Comparison of ENCODE assay signal across 1 cellular context in the genomic region with DNA sequence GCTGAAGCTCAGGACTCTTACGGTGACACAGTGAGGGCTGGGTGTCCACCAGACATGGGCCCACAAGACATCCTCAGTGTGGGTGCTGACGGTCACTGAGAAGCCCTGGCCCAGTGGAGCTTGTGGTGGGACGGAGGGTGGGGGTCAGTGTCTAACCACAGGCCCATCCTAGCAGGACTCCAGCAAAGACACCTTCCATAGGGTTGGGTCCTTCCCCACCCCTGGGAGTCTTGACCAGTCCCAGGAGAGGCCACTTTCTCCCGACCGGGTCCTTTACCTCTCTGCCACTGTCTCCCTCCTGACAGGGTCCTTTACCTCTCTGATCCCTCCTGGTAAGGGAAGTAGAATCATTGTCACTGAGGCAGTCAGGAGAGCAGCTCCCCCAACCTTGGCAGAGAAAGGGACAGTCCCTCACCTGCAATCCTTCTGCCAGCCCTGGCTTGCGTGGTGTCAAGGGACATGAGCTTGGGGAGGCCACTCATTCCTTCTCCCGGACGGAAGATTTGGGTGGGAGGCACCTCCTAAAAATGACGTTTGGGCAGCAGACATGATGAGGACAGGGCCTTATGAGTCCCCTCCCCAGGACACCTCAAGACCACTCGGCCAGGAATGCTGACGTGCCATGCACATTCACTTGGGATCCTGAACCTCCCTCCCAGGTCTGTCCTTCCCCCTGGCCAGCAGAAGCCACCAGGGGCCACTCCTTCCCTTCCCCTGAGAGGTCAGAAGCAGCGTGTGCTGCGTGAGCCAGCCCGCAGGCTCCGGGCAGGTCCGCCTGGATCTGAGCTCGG.
TF ChIP-seq lines count a peak whose summit lies in the region.

No MANE protein-coding gene starts in this region.

TF ChIP-seq in H1, 55 proteins besides CTCF, POLR2A, EP300 and RAD21:
- TF ChIP-seq CREB1 (IDR thresholded peaks at IDR 0.05): no peak
- TF ChIP-seq RNF2 (IDR thresholded peaks at IDR 0.05; ENCODE audit: borderline replicate concordance, low read depth, low read length, missing control alignments, poor library complexity, severe bottlenecking): no peak
- no peak for TF ChIP-seq BACH1 (IDR thresholded peaks at IDR 0.05; ENCODE audit: low read length)
- no peak for TF ChIP-seq YY1 (IDR thresholded peaks at IDR 0.05; ENCODE audit: low read depth, low read length)
- TF ChIP-seq TBP (IDR thresholded peaks at IDR 0.05; ENCODE audit: low read depth, low read length): no peak
- TF ChIP-seq ASH2L (IDR thresholded peaks at IDR 0.05; ENCODE audit: low read length): no peak
- no peak for TF ChIP-seq SP4 (IDR thresholded peaks at IDR 0.05; ENCODE audit: low read length)
- TF ChIP-seq EGR1 (IDR thresholded peaks at IDR 0.05; ENCODE audit: borderline replicate concordance, low read depth, low read length): no peak
- no peak for TF ChIP-seq KDM5A (IDR thresholded peaks at IDR 0.05; ENCODE audit: low read length)
- no peak for TF ChIP-seq HDAC6 (IDR thresholded peaks at IDR 0.05; ENCODE audit: low read depth, low read length)
- no peak for TF ChIP-seq POU5F1 (IDR thresholded peaks at IDR 0.05; ENCODE audit: low read depth, low read length)
- TF ChIP-seq CBX5 (IDR thresholded peaks at IDR 0.05; ENCODE audit: low read depth, low read length): no peak
- TF ChIP-seq SRF (IDR thresholded peaks at IDR 0.05; ENCODE audit: low read depth, low read length): no peak
- no peak for TF ChIP-seq BRCA1 (IDR thresholded peaks at IDR 0.05; ENCODE audit: low read depth, low read length)
- TF ChIP-seq SIX5 (IDR thresholded peaks at IDR 0.05; ENCODE audit: low read depth, low read length): no peak
- no peak for TF ChIP-seq PHF8 (conservative IDR thresholded peaks at IDR 0.05; ENCODE audit: low read depth, low read length)
- no peak for TF ChIP-seq CHD1 (IDR thresholded peaks at IDR 0.05; ENCODE audit: low read depth, low read length)
- TF ChIP-seq SP1 (IDR thresholded peaks at IDR 0.05; ENCODE audit: low read depth, low read length): no peak
- TF ChIP-seq POLR2AphosphoS5 (IDR thresholded peaks at IDR 0.05; ENCODE audit: low read depth, low read length): no peak
- no peak for TF ChIP-seq KDM1A (IDR thresholded peaks at IDR 0.05; ENCODE audit: borderline replicate concordance, low read length)
